Comparison of ENCODE assay signal across 33 cellular contexts in the genomic region with DNA sequence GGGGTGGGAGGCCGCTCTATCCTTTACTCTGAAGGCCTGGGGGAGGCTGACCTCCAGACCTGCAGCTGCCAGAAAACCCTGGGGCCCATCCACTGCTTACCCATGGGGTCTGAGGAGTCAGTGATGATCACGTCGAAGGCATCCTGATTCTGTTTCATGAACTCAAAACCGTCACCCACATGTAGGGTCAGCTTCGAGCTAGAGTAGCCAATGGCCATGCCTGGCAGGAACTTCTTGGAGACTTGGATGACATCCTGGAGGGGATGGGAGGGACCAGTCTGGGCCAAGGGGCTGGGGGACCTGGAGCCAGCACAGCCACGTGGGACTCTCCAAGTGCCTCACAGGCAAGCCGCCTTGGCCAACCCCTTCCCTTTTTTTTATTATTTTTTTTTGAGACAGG. TPM values are rescaled to one million over a fixed set of nuclear protein-coding genes. Genes with fewer than 3 reads are reported as not detected.
"Had no signal": no experiment of that assay in that cellular context is flagged by ENCODE, and none has a peak within 500 bp of the region (broad histone marks: within the 10 kb centered on the region; RNA-seq: fewer than 3 reads in every experiment).

No MANE protein-coding gene starts in this region.

- H3K27me3 Mint-ChIP-seq: activated CD4-positive, alpha-beta T cell treated with anti-CD3 and anti-CD28 coated beads for 36 hours; activated CD4-positive, alpha-beta T cell treated with anti-CD3 and anti-CD28 coated beads, Interleukin-2, amount 10 ng/mL, durations not matched to agents 7 days and 5 days; activated naive CD4-positive, alpha-beta T cell treated with anti-CD3 and anti-CD28 coated beads, Interleukin-2, amount 50 U/mL, for 24 hours had no signal

- FAIRE-seq: TTC549 had no signal

- ATAC-seq: activated CD4-positive, alpha-beta T cell treated with anti-CD3 and anti-CD28 coated beads for 36 hours; activated CD4-positive, CD25-positive, alpha-beta regulatory T cell treated with anti-CD3 and anti-CD28 coated beads, Interleukin-2, amount 50 U/mL, for 24 hours; activated CD8-positive, alpha-beta T cell treated with anti-CD3 and anti-CD28 coated beads, Interleukin-2, amount 10 ng/mL, durations not matched to agents 7 days and 5 days; PC-3; Right ventricle myocardium inferior; WTC11 had no signal

- H3K27ac Mint-ChIP-seq: activated CD4-positive, alpha-beta T cell treated with anti-CD3 and anti-CD28 coated beads for 36 hours; activated CD4-positive, alpha-beta T cell treated with anti-CD3 and anti-CD28 coated beads, Interleukin-2, amount 10 ng/mL, durations not matched to agents 7 days and 5 days; WTC11 had no signal

- H3K9me3 Mint-ChIP-seq: activated CD4-positive, alpha-beta T cell treated with anti-CD3 and anti-CD28 coated beads, Interleukin-2, amount 10 ng/mL, durations not matched to agents 7 days and 5 days; activated naive CD4-positive, alpha-beta T cell treated with anti-CD3 and anti-CD28 coated beads, Interleukin-2, amount 50 U/mL, for 24 hours; WTC11 had no signal

- H3K27me3 ChIP-seq: brain microvascular endothelial cell, Peyer's patch had no signal

- H3K4me3 Mint-ChIP-seq: activated CD4-positive, alpha-beta T cell treated with anti-CD3 and anti-CD28 coated beads for 36 hours; activated CD4-positive, alpha-beta T cell treated with anti-CD3 and anti-CD28 coated beads, Interleukin-2, amount 10 ng/mL, durations not matched to agents 7 days and 5 days; activated CD8-positive, alpha-beta T cell treated with anti-CD3 and anti-CD28 coated beads, Interleukin-2, amount 10 ng/mL, durations not matched to agents 7 days and 5 days; WTC11 had no signal

- DNase-seq: activated CD4-positive, alpha-beta T cell treated with anti-CD3 and anti-CD28 coated beads for 36 hours; activated CD4-positive, alpha-beta T cell treated with anti-CD3 and anti-CD28 coated beads, Interleukin-2, amount 10 ng/mL, durations not matched to agents 7 days and 5 days; activated CD4-positive, alpha-beta T cell treated with anti-CD3 and anti-CD28 coated beads, Interleukin-2, amount 50 U/mL, for 48 hours; activated CD8-positive, alpha-beta T cell treated with anti-CD3 and anti-CD28 coated beads, Interleukin-2, amount 10 ng/mL, durations not matched to agents 7 days and 5 days; activated effector memory CD4-positive, alpha-beta T cell treated with anti-CD3 and anti-CD28 coated beads, Interleukin-2, amount 50 U/mL, for 16 hours; activated naive CD4-positive, alpha-beta T cell; activated T-cell treated with anti-CD3 and anti-CD28 coated beads, Interleukin-2, amount 50 U/mL, for 48 hours; amniotic stem cell; brain microvascular endothelial cell; central memory CD4-positive, alpha-beta T cell; Karpas-422; KBM-7; NCI-H1105; NCI-H1436; NCI-H1694; NCI-H1930; NCI-H2081 treated with DMSO at 0.1 percent for 48 hours; NCI-H226; NCI-H446 treated with DMSO at 0.1 percent for 48 hours; NCI-H524; NCI-H69; PC-3; Peyer's patch; RPMI8226; SW 1271; T-helper 1 cell; T1000 had no signal

- H3K4me3 ChIP-seq: Peyer's patch had no signal

- H3K9me3 ChIP-seq: Peyer's patch had no signal

- H3K27ac ChIP-seq: brain microvascular endothelial cell, Peyer's patch had no signal

RNA-seq across cellular contexts. Expression of a gene that starts 9.5 kb away (rescaled TPM):
- total RNA-seq: activated CD4-positive, alpha-beta T cell treated with anti-CD3 and anti-CD28 coated beads for 36 hours; activated CD4-positive, alpha-beta T cell treated with anti-CD3 and anti-CD28 coated beads, Interleukin-2, amount 10 ng/mL, durations not matched to agents 7 days and 5 days; aorta; Peyer's patch; Right ventricle myocardium inferior had no signal
